In the genomic region with DNA sequence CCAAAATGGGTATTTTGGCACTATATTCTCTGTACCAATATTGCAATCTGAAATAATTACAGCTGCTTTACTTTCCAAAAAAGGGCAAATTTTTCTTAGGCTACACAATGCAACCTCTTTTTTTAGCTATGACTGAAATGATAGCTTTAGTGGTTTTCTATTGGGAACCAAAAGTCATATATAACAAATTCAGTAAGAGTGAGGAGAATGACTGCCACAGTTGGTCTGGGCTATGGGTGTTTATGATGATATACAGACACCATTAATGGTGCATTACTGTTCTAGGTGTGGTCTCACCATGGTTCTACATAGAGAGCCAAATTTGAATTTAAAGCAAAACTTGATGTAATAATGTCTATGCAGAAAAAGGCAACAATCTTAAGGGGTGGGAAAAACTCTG, we compare ENCODE assay signal across 29 cellular contexts.
"Had no signal": no experiment of that assay in that cellular context is flagged by ENCODE, and none has a peak within 500 bp of the region (broad histone marks: within the 10 kb centered on the region; RNA-seq: fewer than 3 reads in every experiment).

No MANE protein-coding gene starts in this region.

- H3K4me3 ChIP-seq: ascending aorta, breast epithelium, cardiac muscle cell, colonic mucosa, esophagus squamous epithelium had no signal

- H3K36me3 ChIP-seq: ascending aorta, breast epithelium, cardiac muscle cell, colonic mucosa, esophagus squamous epithelium had no signal

- H3K4me1 Mint-ChIP-seq: activated CD4-positive, alpha-beta T cell treated with anti-CD3 and anti-CD28 coated beads for 36 hours; activated CD4-positive, alpha-beta T cell treated with anti-CD3 and anti-CD28 coated beads, Interleukin-2, amount 10 ng/mL, durations not matched to agents 24 days and 14 days; activated CD8-positive, alpha-beta memory T cell treated with anti-CD3 and anti-CD28 coated beads, Interleukin-2, amount 10 ng/mL, durations not matched to agents 7 days and 5 days; activated naive CD4-positive, alpha-beta T cell treated with anti-CD3 and anti-CD28 coated beads, Interleukin-2, amount 10 ng/mL, durations not matched to agents 7 days and 5 days; activated naive CD8-positive, alpha-beta T cell treated with anti-CD3 and anti-CD28 coated beads, Interleukin-2, amount 10 ng/mL, durations not matched to agents 7 days and 5 days; brain; T-helper 17 cell had no signal

- H3K27ac ChIP-seq: ascending aorta, breast epithelium, cardiac muscle cell, colonic mucosa, epithelial cell of prostate, esophagus squamous epithelium had no signal

- H3K36me3 Mint-ChIP-seq: activated CD4-positive, alpha-beta memory T cell treated with anti-CD3 and anti-CD28 coated beads for 36 hours; activated CD8-positive, alpha-beta memory T cell treated with anti-CD3 and anti-CD28 coated beads, Interleukin-2, amount 10 ng/mL, durations not matched to agents 7 days and 5 days; activated naive CD4-positive, alpha-beta T cell treated with anti-CD3 and anti-CD28 coated beads, Interleukin-2, amount 10 ng/mL, durations not matched to agents 7 days and 5 days; activated naive CD8-positive, alpha-beta T cell treated with anti-CD3 and anti-CD28 coated beads, Interleukin-2, amount 10 ng/mL, durations not matched to agents 7 days and 5 days; brain had no signal

- ATAC-seq: activated CD4-positive, alpha-beta T cell treated with anti-CD3 and anti-CD28 coated beads for 36 hours; activated CD8-positive, alpha-beta memory T cell treated with anti-CD3 and anti-CD28 coated beads, Interleukin-2, amount 10 ng/mL, durations not matched to agents 7 days and 5 days; activated CD8-positive, alpha-beta T cell treated with anti-CD3 and anti-CD28 coated beads, Interleukin-2, amount 10 ng/mL, durations not matched to agents 7 days and 5 days; activated naive CD4-positive, alpha-beta T cell treated with anti-CD3 and anti-CD28 coated beads, Interleukin-2, amount 50 U/mL, for 72 hours; T-helper 17 cell had no signal

- H3K27me3 ChIP-seq: ascending aorta, breast epithelium, cardiac muscle cell, colonic mucosa, esophagus squamous epithelium had no signal

- H3K4me1 ChIP-seq: ascending aorta, breast epithelium, colonic mucosa, esophagus squamous epithelium had no signal

- H3K27ac Mint-ChIP-seq: activated CD4-positive, alpha-beta memory T cell treated with anti-CD3 and anti-CD28 coated beads for 36 hours; activated CD4-positive, alpha-beta T cell treated with anti-CD3 and anti-CD28 coated beads for 36 hours; activated CD4-positive, alpha-beta T cell treated with anti-CD3 and anti-CD28 coated beads, Interleukin-2, amount 10 ng/mL, durations not matched to agents 24 days and 14 days; activated CD8-positive, alpha-beta memory T cell treated with anti-CD3 and anti-CD28 coated beads, Interleukin-2, amount 10 ng/mL, durations not matched to agents 7 days and 5 days; activated CD8-positive, alpha-beta T cell treated with anti-CD3 and anti-CD28 coated beads, Interleukin-2, amount 10 ng/mL, durations not matched to agents 7 days and 5 days; activated naive CD4-positive, alpha-beta T cell treated with anti-CD3 and anti-CD28 coated beads, Interleukin-2, amount 10 ng/mL, durations not matched to agents 7 days and 5 days; activated naive CD4-positive, alpha-beta T cell treated with anti-CD3 and anti-CD28 coated beads, Interleukin-2, amount 50 U/mL, for 72 hours; activated naive CD8-positive, alpha-beta T cell treated with anti-CD3 and anti-CD28 coated beads, Interleukin-2, amount 10 ng/mL, durations not matched to agents 7 days and 5 days; brain; T-helper 17 cell; T-helper 2 cell treated with Interferon-gamma antibody and Interleukin-4, amounts not matched to agents 5 μg/mL and 100 μg/mL, for 36 hours had no signal

- DNase-seq: activated CD4-positive, alpha-beta memory T cell treated with anti-CD3 and anti-CD28 coated beads for 36 hours; activated CD4-positive, alpha-beta T cell treated with anti-CD3 and anti-CD28 coated beads for 36 hours; activated CD4-positive, alpha-beta T cell treated with anti-CD3 and anti-CD28 coated beads, Interleukin-2, amount 10 ng/mL, durations not matched to agents 24 days and 14 days; activated CD4-positive, CD25-positive, alpha-beta regulatory T cell; activated CD4-positive, CD25-positive, alpha-beta regulatory T cell treated with anti-CD3 and anti-CD28 coated beads, Interleukin-2, amount 50 U/mL, for 72 hours; activated CD8-positive, alpha-beta memory T cell treated with anti-CD3 and anti-CD28 coated beads, Interleukin-2, amount 10 ng/mL, durations not matched to agents 7 days and 5 days; activated CD8-positive, alpha-beta memory T cell treated with anti-CD3 and anti-CD28 coated beads, Interleukin-2, amount 50 U/mL, for 4 hours; activated CD8-positive, alpha-beta T cell treated with anti-CD3 and anti-CD28 coated beads, Interleukin-2, amount 10 ng/mL, durations not matched to agents 7 days and 5 days; activated gamma-delta T cell; activated naive CD4-positive, alpha-beta T cell; activated naive CD4-positive, alpha-beta T cell treated with anti-CD3 and anti-CD28 coated beads, Interleukin-2, amount 10 ng/mL, durations not matched to agents 7 days and 5 days; activated naive CD8-positive, alpha-beta T cell treated with anti-CD3 and anti-CD28 coated beads, Interleukin-2, amount 10 ng/mL, durations not matched to agents 7 days and 5 days; activated T-cell treated with anti-CD3 and anti-CD28 coated beads, Interleukin-2, amount 50 U/mL, for 1 hour; activated T-cell treated with anti-CD3 and anti-CD28 coated beads, Interleukin-2, amount 50 U/mL, for 48 hours; central memory CD4-positive, alpha-beta T cell; cerebellar nuclear complex; colonic mucosa; effector CD8-positive, alpha-beta T cell; esophagus squamous epithelium; head of caudate nucleus; T-helper 17 cell; T1000 had no signal

- H3K4me3 Mint-ChIP-seq: activated CD4-positive, alpha-beta memory T cell treated with anti-CD3 and anti-CD28 coated beads for 36 hours; activated CD4-positive, alpha-beta T cell treated with anti-CD3 and anti-CD28 coated beads for 36 hours; activated CD4-positive, alpha-beta T cell treated with anti-CD3 and anti-CD28 coated beads, Interleukin-2, amount 10 ng/mL, durations not matched to agents 24 days and 14 days; activated CD8-positive, alpha-beta memory T cell treated with anti-CD3 and anti-CD28 coated beads, Interleukin-2, amount 10 ng/mL, durations not matched to agents 7 days and 5 days; activated CD8-positive, alpha-beta T cell treated with anti-CD3 and anti-CD28 coated beads, Interleukin-2, amount 10 ng/mL, durations not matched to agents 7 days and 5 days; activated naive CD4-positive, alpha-beta T cell treated with anti-CD3 and anti-CD28 coated beads, Interleukin-2, amount 10 ng/mL, durations not matched to agents 7 days and 5 days; activated naive CD8-positive, alpha-beta T cell treated with anti-CD3 and anti-CD28 coated beads, Interleukin-2, amount 10 ng/mL, durations not matched to agents 7 days and 5 days; brain; T-helper 17 cell; T-helper 2 cell treated with Interferon-gamma antibody and Interleukin-4, amounts not matched to agents 5 μg/mL and 100 μg/mL, for 36 hours had no signal

- H3K9me3 ChIP-seq: ascending aorta, breast epithelium, colonic mucosa, esophagus squamous epithelium had no signal

- H3K9me3 Mint-ChIP-seq: activated CD4-positive, alpha-beta memory T cell treated with anti-CD3 and anti-CD28 coated beads for 36 hours; T-helper 2 cell treated with Interferon-gamma antibody and Interleukin-4, amounts not matched to agents 5 μg/mL and 100 μg/mL, for 36 hours had no signal

- H3K27me3 Mint-ChIP-seq: activated CD4-positive, alpha-beta T cell treated with anti-CD3 and anti-CD28 coated beads, Interleukin-2, amount 10 ng/mL, durations not matched to agents 24 days and 14 days; activated CD8-positive, alpha-beta memory T cell treated with anti-CD3 and anti-CD28 coated beads, Interleukin-2, amount 10 ng/mL, durations not matched to agents 7 days and 5 days; activated naive CD4-positive, alpha-beta T cell treated with anti-CD3 and anti-CD28 coated beads, Interleukin-2, amount 10 ng/mL, durations not matched to agents 7 days and 5 days; activated naive CD8-positive, alpha-beta T cell treated with anti-CD3 and anti-CD28 coated beads, Interleukin-2, amount 10 ng/mL, durations not matched to agents 7 days and 5 days had no signal
